In the genomic region with DNA sequence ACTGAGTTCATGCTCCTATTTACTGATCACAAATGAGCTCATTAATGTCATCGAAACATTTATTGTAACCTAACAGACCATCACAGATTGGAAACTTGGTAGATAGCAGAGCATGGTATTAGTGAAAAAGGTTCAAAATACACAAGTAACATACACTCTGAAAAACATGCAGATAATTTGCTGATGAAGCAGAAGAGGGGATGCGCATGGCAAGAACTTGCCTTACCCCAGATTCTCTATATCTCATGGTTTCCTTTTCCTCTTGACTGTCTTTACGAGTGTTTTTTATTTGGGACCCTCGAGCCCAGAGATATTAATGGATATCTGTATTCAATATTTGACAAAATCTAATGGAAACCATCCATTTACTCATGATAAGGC, we compare ENCODE assay signal across 24 cellular contexts. TPM values are rescaled to one million over a fixed set of nuclear protein-coding genes. Genes with fewer than 3 reads are reported as not detected.
DNase-seq lines count a peak whose midpoint lies in the region; ATAC-seq and TF ChIP-seq lines count a peak whose summit lies in the region.
"Had no signal": no experiment of that assay in that cellular context is flagged by ENCODE, and none has a peak within 500 bp of the region (broad histone marks: within the 10 kb centered on the region; RNA-seq: fewer than 3 reads in every experiment).

No MANE protein-coding gene starts in this region.

- intact Hi-C loops in OCI-LY7 (cut with micrococcal nuclease; ENCODE audit: unreplicated experiment): loop anchor here (5.0 kb wide), 1 partner anchor 55 kb away; no protein-coding TSS in a partner anchor
- intact Hi-C loops in esophagus squamous epithelium (cut with DNase I): no loop called here

- H3K27ac Mint-ChIP-seq in naive B cell: peak overlapping the region; percentile 2 to 90 (median 66)
- H3K27ac Mint-ChIP-seq: activated CD8-positive, alpha-beta T cell treated with anti-CD3 and anti-CD28 coated beads for 36 hours; CD4-positive, alpha-beta T cell; T-cell had no signal

- no peaks in the 10 kb centered on the region for H3K27me3 Mint-ChIP-seq in naive B cell
- H3K27me3 Mint-ChIP-seq: activated CD8-positive, alpha-beta T cell treated with anti-CD3 and anti-CD28 coated beads for 36 hours; CD4-positive, alpha-beta T cell; naive thymus-derived CD4-positive, alpha-beta T cell; T-cell had no signal

- peak; percentile 5 for ATAC-seq in HG02852 (IDR thresholded peaks at IDR 0.05; ENCODE audit: unreplicated experiment)
- ATAC-seq in naive B cell (ENCODE audit: low read depth in 2 of 2): no peak
- ATAC-seq: activated CD8-positive, alpha-beta T cell treated with anti-CD3 and anti-CD28 coated beads for 36 hours; heart right ventricle; T-cell had no signal

- peak overlapping the region; percentile 91 for H3K4me2 ChIP-seq in DOHH2 (ENCODE audit: low read length)
- H3K4me2 ChIP-seq in OCI-LY7 (ENCODE audit: low read length): peak overlapping the region; percentile 77

- peaks cover 54% of the 10 kb centered on the region for H3K36me3 ChIP-seq in DOHH2 (ENCODE audit: control insufficient read depth, low read length)
- H3K36me3 ChIP-seq in OCI-LY7 (ENCODE audit: insufficient read depth, low read length): peaks cover 64% of the 10 kb centered on the region
- peaks cover 0 to 48% (median 0%) of the 10 kb centered on the region in 3 donors for H3K36me3 ChIP-seq in esophagus squamous epithelium
- H3K36me3 ChIP-seq: uterus had no signal

- POLR2A ChIA-PET in OCI-LY7 (lab: Charles Lee): interaction anchor here (0.5 to 1.9 kb wide), 24 partner anchors 10 to 317 kb away, joined by 3 to 15 read pairs (median 4); partner anchors contain the start of genes QRSL1 and RTN4IP1

- H3K36me3 Mint-ChIP-seq in naive B cell: peaks cover 21 to 33% of the 10 kb centered on the region in 2 donors

- CTCF ChIA-PET in OCI-LY7 (lab: Charles Lee; ENCODE audit: unreplicated experiment): interaction anchor here (0.5 kb wide), 1 partner anchor 453 kb away, joined by 3 read pairs; no protein-coding TSS in a partner anchor

- 88 to 100% methylated on average over 4 of the region's 4 CpGs for WGBS in esophagus squamous epithelium, 2 donors

- H4K20me1 ChIP-seq in DOHH2 (ENCODE audit: control insufficient read depth, insufficient read depth, low read depth, low read length) (no peaks in the 10 kb centered on the region), OCI-LY7 (ENCODE audit: insufficient read depth, low read length) (no peaks in the 10 kb centered on the region)

- in situ Hi-C loops in KBM-7 (cut with MboI; ENCODE audit: low pct_unique_long_range_greater_than_20kb, low sequenced_read_pairs): no loop called here

- peak overlapping the region; percentile 46 to 83 (median 74) for H3K4me3 Mint-ChIP-seq in naive B cell
- H3K4me3 Mint-ChIP-seq: activated CD8-positive, alpha-beta T cell treated with anti-CD3 and anti-CD28 coated beads for 36 hours; CD4-positive, alpha-beta T cell; naive thymus-derived CD4-positive, alpha-beta T cell; T-cell had no signal

- H2AFZ ChIP-seq in OCI-LY7 (ENCODE audit: low read length): no peak overlapping the region

- H3K9me3 ChIP-seq in DOHH2 (ENCODE audit: control insufficient read depth, insufficient read depth, low read length): no peaks in the 10 kb centered on the region
- peaks cover 20% of the 10 kb centered on the region; the same call in 1 of the 2 replicates for H3K9me3 ChIP-seq in OCI-LY7 (ENCODE audit: low read length)
- no peaks in the 10 kb centered on the region for H3K9me3 ChIP-seq in esophagus squamous epithelium
- H3K9me3 ChIP-seq: adrenal gland, heart right ventricle, SJCRH30, uterus had no signal

- H3K27ac ChIP-seq in DOHH2 (ENCODE audit: low read depth, low read length) (peak overlapping the region; percentile 89), OCI-LY7 (ENCODE audit: low read depth, low read length, poor library complexity, severe bottlenecking) (peak overlapping the region; percentile 92), esophagus squamous epithelium (no peak overlapping the region)
- H3K27ac ChIP-seq: adrenal gland, brain microvascular endothelial cell, epithelial cell of prostate, heart right ventricle, SJCRH30, uterus had no signal

- H3K4me3 ChIP-seq in DOHH2 (ENCODE audit: low read length) (peak overlapping the region; percentile 69), OCI-LY7 (ENCODE audit: low read depth, low read length, poor library complexity, severe bottlenecking) (peak overlapping the region; percentile 29), esophagus squamous epithelium (no peak overlapping the region)
- H3K4me3 ChIP-seq: adrenal gland, heart right ventricle, SJCRH30, uterus had no signal

- no peak for TF ChIP-seq POLR2A in esophagus squamous epithelium (IDR thresholded peaks at IDR 0.05)

- peaks cover 39 to 61% (median 48%) of the 10 kb centered on the region in 3 donors for H3K4me1 Mint-ChIP-seq in naive B cell

- DNase-seq in OCI-LY7 (ENCODE audit: low spot score) (no peak), naive B cell (no peak), GM19240 (ENCODE audit: insufficient read length, low spot score) (no peak), NCI-H2107 treated with DMSO at 0.1 percent for 48 hours (lab: John Stamatoyannopoulos, UW; ENCODE audit: unreplicated experiment) (no peak), KBM-7 (no peak), esophagus squamous epithelium (lab: John Stamatoyannopoulos, UW) (no peak)
- DNase-seq: activated CD4-positive, CD25-positive, alpha-beta regulatory T cell treated with anti-CD3 and anti-CD28 coated beads, Interleukin-2, amount 50 U/mL, for 72 hours; activated CD8-positive, alpha-beta T cell treated with anti-CD3 and anti-CD28 coated beads for 36 hours; activated effector memory CD4-positive, alpha-beta T cell treated with anti-CD3 and anti-CD28 coated beads, Interleukin-2, amount 50 U/mL, for 16 hours; adrenal gland; brain microvascular endothelial cell; CD4-positive, alpha-beta T cell; heart right ventricle; naive thymus-derived CD4-positive, alpha-beta T cell; NCI-H2171; NCI-H524 treated with DMSO at 0.1 percent for 48 hours; NK-92 treated with Interleukin-12 subunit alpha and Interleukin-12 subunit beta, amount 100 ng/mL, for 24 hours; SJCRH30; small intestine; uterus had no signal

- no peak for TF ChIP-seq CTCF in DOHH2 (IDR thresholded peaks at IDR 0.05; ENCODE audit: low read depth, low read length, poor library complexity, severe bottlenecking)
- TF ChIP-seq CTCF in OCI-LY7 (conservative IDR thresholded peaks at IDR 0.05; ENCODE audit: low read length): no peak
- no peak for TF ChIP-seq CTCF in esophagus squamous epithelium (IDR thresholded peaks at IDR 0.05)

- H3K27me3 ChIP-seq in DOHH2 (ENCODE audit: control insufficient read depth, low read length) (no peaks in the 10 kb centered on the region), esophagus squamous epithelium (no peaks in the 10 kb centered on the region)
- H3K27me3 ChIP-seq: adrenal gland, brain microvascular endothelial cell, heart right ventricle, SJCRH30, uterus had no signal

- BruUV-seq in OCI-LY7 (replicated peaks; lab: Mats Ljungman, UMichigan): no TSS peak

- peaks cover 39% of the 10 kb centered on the region for H3F3A ChIP-seq in DOHH2 (ENCODE audit: control insufficient read depth, insufficient read depth)

- H3K79me2 ChIP-seq in DOHH2 (ENCODE audit: control insufficient read depth, low read length) (peaks cover 4% of the 10 kb centered on the region; the same call in 1 of the 2 replicates), OCI-LY7 (ENCODE audit: insufficient read depth, low read depth, low read length) (peaks cover 34% of the 10 kb centered on the region; the same call in 1 of the 2 replicates)

- H3K9me2 ChIP-seq in DOHH2 (replicated peaks; ENCODE audit: control insufficient read depth, low read length) (no peaks in the 10 kb centered on the region), OCI-LY7 (ENCODE audit: insufficient read depth, low read length) (no peaks in the 10 kb centered on the region)

- peaks cover 0 to 2% (median 0%) of the 10 kb centered on the region in 7 donors for H3K9me3 Mint-ChIP-seq in naive B cell
- H3K9me3 Mint-ChIP-seq: activated CD8-positive, alpha-beta T cell treated with anti-CD3 and anti-CD28 coated beads for 36 hours; CD4-positive, alpha-beta T cell; T-cell had no signal

- H3K4me1 ChIP-seq in DOHH2 (ENCODE audit: control insufficient read depth, low read length): peaks cover 77% of the 10 kb centered on the region
- H3K4me1 ChIP-seq in OCI-LY7 (ENCODE audit: insufficient read depth, low read length, poor library complexity, severe bottlenecking): peaks cover 61% of the 10 kb centered on the region
- peaks cover 0 to 4% (median 0%) of the 10 kb centered on the region in 3 donors for H3K4me1 ChIP-seq in esophagus squamous epithelium
- H3K4me1 ChIP-seq: adrenal gland, heart right ventricle, SJCRH30, uterus had no signal

RNA-seq across cellular contexts. Expression of gene QRSL1, which starts 37.6 kb away (rescaled TPM):
- total RNA-seq in OCI-LY7 (2014; rRNA removed; shearing (Covaris generic)): 63.9 and 65.7 TPM in 2 replicates
- total RNA-seq in OCI-LY7 (2022): 71.8 and 77.9 TPM in 2 replicates
- 10 to 100 TPM; 82.0 to 97.2 (median 88.6) TPM for polyA plus RNA-seq in naive B cell (ENCODE audit: low read depth in 6 of 6)
- 10 to 100 TPM in 2 of 4 donors, 1 to 10 TPM in 2; 4.8 to 11.1 (median 9.3) TPM for total RNA-seq in esophagus squamous epithelium

RNA-seq across cellular contexts. Expression of gene RTN4IP1, which starts 37.7 kb away (rescaled TPM):
- 25.2 TPM in 2 replicates for total RNA-seq in OCI-LY7 (2014; rRNA removed; shearing (Covaris generic))
- 51.4 and 58.1 TPM in 2 replicates for total RNA-seq in OCI-LY7 (2022)
- 10 to 100 TPM; 14.1 to 38.8 (median 18.1) TPM for polyA plus RNA-seq in naive B cell (ENCODE audit: low read depth in 6 of 6)
- 10 to 100 TPM in 1 of 4 donors, 1 to 10 TPM in 3; 1.6 to 11.1 (median 6.0) TPM for total RNA-seq in esophagus squamous epithelium

Comparison
In these comparisons a context has a peak if more than half of its experiments do, and no peak if none do; other contexts are left out.
1. H3K27ac ChIP-seq: peak in DOHH2 (single experiment) and OCI-LY7 (single experiment); none in esophagus squamous epithelium (0 of 4).
2. H3K4me3 ChIP-seq: peak in DOHH2 (single experiment) and OCI-LY7 (single experiment); none in esophagus squamous epithelium (0 of 4).
3. RNA of gene QRSL1, which starts 37.6 kb away (total RNA-seq): 63.9 to 77.9 TPM in OCI-LY7; 4.8 to 11.1 TPM in esophagus squamous epithelium; every median in the first group is over 4 times any median in the second.